ENCODE assay signal across 20 cellular contexts in genomic region chr18:46727177-46727576, GRCh38. TPM values are rescaled to one million over a fixed set of nuclear protein-coding genes. Genes with fewer than 3 reads are reported as not detected.
A peak's percentile ranks its signal among the peaks of the same experiment; 100 is the strongest.
DNase-seq lines count a peak whose midpoint lies in the region; ATAC-seq and TF ChIP-seq lines count a peak whose summit lies in the region.
"Had no signal": no experiment of that assay in that cellular context is flagged by ENCODE, and none has a peak within 500 bp of the region (broad histone marks: within the 10 kb centered on the region; RNA-seq: fewer than 3 reads in every experiment).

No MANE protein-coding gene starts in this region.

- H3K79me1 ChIP-seq in neuronal stem cell (ENCODE audit: low read depth, low read length) = no peaks in the 10 kb centered on the region

- no peak for TF ChIP-seq CTCF in endodermal cell (conservative IDR thresholded peaks at IDR 0.05)
- no peak for TF ChIP-seq CTCF in suprapubic skin (IDR thresholded peaks at IDR 0.05)

- H3K36me3 ChIP-seq in endodermal cell (ENCODE audit: control insufficient read depth, insufficient read depth, low read length) (no peaks in the 10 kb centered on the region), suprapubic skin (no peaks in the 10 kb centered on the region), neuronal stem cell (replicated peaks in 1 of 2; ENCODE audit: control insufficient read depth in 2 of 2, insufficient read depth in 2 of 2, low read length in 2 of 2) (no peaks in the 10 kb centered on the region)

- TF ChIP-seq POLR2A in suprapubic skin (IDR thresholded peaks at IDR 0.05) = no peak

- H3K23ac ChIP-seq in neuronal stem cell (ENCODE audit: low read depth, low read length, poor library complexity) = no peak overlapping the region

- H3K4me3 ChIP-seq in endodermal cell (ENCODE audit: low read length) = no peak overlapping the region
- no peak overlapping the region for H3K4me3 ChIP-seq in suprapubic skin
- H3K4me3 ChIP-seq in neuronal stem cell (ENCODE audit: low read length in 2 of 2) = no peak overlapping the region
- H3K4me3 ChIP-seq: A549, GM12878, GM23248 had no signal

- H3K9me3 ChIP-seq in endodermal cell (ENCODE audit: control insufficient read depth, low read length) (peaks cover 13% of the 10 kb centered on the region), suprapubic skin (peaks cover 16% of the 10 kb centered on the region), neuronal stem cell (replicated peaks in 1 of 2; ENCODE audit: control insufficient read depth in 2 of 2, insufficient read depth in 1 of 2, low read depth in 1 of 2, low read length in 2 of 2) (peaks cover 4 to 13% of the 10 kb centered on the region in 2 donors)

- no peaks in the 10 kb centered on the region for H3K4me1 Mint-ChIP-seq in endodermal cell
- H3K4me1 Mint-ChIP-seq in stimulated activated naive B cell treated with anti-CD40 and anti-IgM and Interleukin-4, amounts not matched to agents 10 μg/mL and 1 μg/mL and 100 μg/mL, for 72 hours = no peaks in the 10 kb centered on the region
- H3K4me1 Mint-ChIP-seq: CD4-positive, alpha-beta memory T cell had no signal

- H3K4me1 ChIP-seq in endodermal cell (ENCODE audit: control insufficient read depth, insufficient read depth, low read length) (no peaks in the 10 kb centered on the region), suprapubic skin (no peaks in the 10 kb centered on the region), neuronal stem cell (ENCODE audit: control insufficient read depth in 2 of 2, insufficient read depth in 1 of 2, low read depth in 1 of 2, low read length in 2 of 2) (peaks cover 0 to 2% of the 10 kb centered on the region in 2 donors)
- H3K4me1 ChIP-seq: A549 had no signal

- H3K9me3 Mint-ChIP-seq in endodermal cell = peaks cover 30% of the 10 kb centered on the region
- H3K9me3 Mint-ChIP-seq in stimulated activated naive B cell treated with anti-CD40 and anti-IgM and Interleukin-4, amounts not matched to agents 10 μg/mL and 1 μg/mL and 100 μg/mL, for 72 hours = peaks cover 16 to 22% of the 10 kb centered on the region in 2 donors

- H2AFZ ChIP-seq in neuronal stem cell (ENCODE audit: low read length) = no peak overlapping the region
- H2AFZ ChIP-seq: GM23248 had no signal

- WGBS in endodermal cell (ENCODE audit: insufficient coverage in 1 of 2, insufficient read length in 1 of 2), 2 experiments = 100% methylated on average over 1 of the region's 1 CpG
- 71% methylated on average over 1 of the region's 1 CpG for WGBS in suprapubic skin
- no CpG with 5 or more reads among the region's 1 CpG for WGBS in neuronal stem cell (ENCODE audit: extremely low coverage in 2 of 2, insufficient read length in 2 of 2, insufficient replicate concordance in 1 of 2), 2 donors

- H3K9ac ChIP-seq in endodermal cell (ENCODE audit: extremely low read depth, low read length, poor library complexity, severe bottlenecking) (no peak overlapping the region), neuronal stem cell (ENCODE audit: low read depth, low read length, poor library complexity) (no peak overlapping the region)
- H3K9ac ChIP-seq: GM23248 had no signal

- intact Hi-C loops in posterior vena cava (cut with DNase I) = no loop called here

- no peak overlapping the region for H2BK120ac ChIP-seq in neuronal stem cell (ENCODE audit: low read depth, low read length)

- H2BK12ac ChIP-seq in neuronal stem cell (ENCODE audit: low read length) = no peak overlapping the region

- no peak overlapping the region for H3K27ac Mint-ChIP-seq in endodermal cell
- peak overlapping the region; percentile 42 for H3K27ac Mint-ChIP-seq in stimulated activated naive B cell treated with anti-CD40 and anti-IgM and Interleukin-4, amounts not matched to agents 10 μg/mL and 1 μg/mL and 100 μg/mL, for 72 hours
- H3K27ac Mint-ChIP-seq: CD4-positive, alpha-beta memory T cell had no signal

- no peak overlapping the region for H3K14ac ChIP-seq in neuronal stem cell (ENCODE audit: low read length)

- no peak overlapping the region for H3K4me3 Mint-ChIP-seq in endodermal cell
- H3K4me3 Mint-ChIP-seq in stimulated activated naive B cell treated with anti-CD40 and anti-IgM and Interleukin-4, amounts not matched to agents 10 μg/mL and 1 μg/mL and 100 μg/mL, for 72 hours = no peak overlapping the region
- H3K4me3 Mint-ChIP-seq: CD4-positive, alpha-beta memory T cell had no signal

- H2BK15ac ChIP-seq in neuronal stem cell (ENCODE audit: low read length) = no peak overlapping the region

- DNase-seq in G401 (ENCODE audit: low spot score) = peak; percentile 72
- DNase-seq in endodermal cell = peak; percentile 1
- peak; percentile 16 for DNase-seq in posterior vena cava (ENCODE audit: low spot score)
- no peak for DNase-seq in stimulated activated naive B cell treated with anti-CD40 and anti-IgM and Interleukin-4, amounts not matched to agents 10 μg/mL and 1 μg/mL and 100 μg/mL, for 72 hours
- DNase-seq in suprapubic skin (ENCODE audit: low spot score in 2 of 2) = no peak
- DNase-seq in neuronal stem cell (ENCODE audit: low spot score) = no peak
- DNase-seq: 8988T; Calu3; CD4-positive, alpha-beta memory T cell; COR-L47; DMS53; DND-41; GDM1; GM23248; H7; HCEC 1CT had no signal

- no peak overlapping the region for H4K91ac ChIP-seq in neuronal stem cell (ENCODE audit: low read depth, low read length, poor library complexity)

- H3K27me3 Mint-ChIP-seq in endodermal cell (ENCODE audit: insufficient read depth) = peaks cover 2% of the 10 kb centered on the region
- H3K27me3 Mint-ChIP-seq in stimulated activated naive B cell treated with anti-CD40 and anti-IgM and Interleukin-4, amounts not matched to agents 10 μg/mL and 1 μg/mL and 100 μg/mL, for 72 hours = peaks cover 0 to 6% of the 10 kb centered on the region in 2 donors

- H3K36me3 Mint-ChIP-seq in endodermal cell (ENCODE audit: low read depth) = no peaks in the 10 kb centered on the region
- H3K36me3 Mint-ChIP-seq in stimulated activated naive B cell treated with anti-CD40 and anti-IgM and Interleukin-4, amounts not matched to agents 10 μg/mL and 1 μg/mL and 100 μg/mL, for 72 hours = peaks cover 0 to 3% of the 10 kb centered on the region in 2 donors
- H3K36me3 Mint-ChIP-seq: CD4-positive, alpha-beta memory T cell had no signal

- H3K18ac ChIP-seq in neuronal stem cell (ENCODE audit: low read length) = no peak overlapping the region

- no peak overlapping the region for H3K4ac ChIP-seq in neuronal stem cell (ENCODE audit: low read length)

- ATAC-seq in stimulated activated naive B cell treated with anti-CD40 and anti-IgM and Interleukin-4, amounts not matched to agents 10 μg/mL and 1 μg/mL and 100 μg/mL, for 72 hours (replicated peaks) = no peak
- no peak for ATAC-seq in HG03442 (IDR thresholded peaks at IDR 0.05; ENCODE audit: unreplicated experiment)
- ATAC-seq: A549, GM12878 had no signal

- no peak overlapping the region for H2AK5ac ChIP-seq in neuronal stem cell (ENCODE audit: low read depth, low read length)

- H2BK5ac ChIP-seq in neuronal stem cell (ENCODE audit: low read length) = no peak overlapping the region

- no peak overlapping the region for H3K4me2 ChIP-seq in neuronal stem cell (ENCODE audit: insufficient read depth, low read length, poor library complexity, severe bottlenecking)
- H3K4me2 ChIP-seq: A549 had no signal

- in situ Hi-C loops in G401 (cut with HindIII; ENCODE audit: low sequenced_read_pairs) = no loop called here

- no peak overlapping the region for H3K27ac ChIP-seq in endodermal cell (ENCODE audit: low read depth, low read length)
- no peak overlapping the region for H3K27ac ChIP-seq in suprapubic skin
- no peak overlapping the region for H3K27ac ChIP-seq in neuronal stem cell (replicated peaks; ENCODE audit: low read length)
- H3K27ac ChIP-seq: A549, GM23248 had no signal

- H3K27me3 ChIP-seq in endodermal cell (ENCODE audit: control insufficient read depth, insufficient read depth, low read length, poor library complexity, severe bottlenecking) = no peaks in the 10 kb centered on the region
- H3K27me3 ChIP-seq in suprapubic skin = no peaks in the 10 kb centered on the region
- H3K27me3 ChIP-seq in neuronal stem cell (ENCODE audit: control insufficient read depth in 3 of 3, insufficient read depth in 3 of 3, low read depth in 1 of 3, low read length in 3 of 3) = no peaks in the 10 kb centered on the region

- no peak for TF ChIP-seq EP300 in suprapubic skin (IDR thresholded peaks at IDR 0.05)

- no peak overlapping the region for H4K8ac ChIP-seq in neuronal stem cell (ENCODE audit: low read depth, low read length)

RNA-seq across cellular contexts. Expression of gene ST8SIA5, which starts 29.7 kb away (rescaled TPM):
- total RNA-seq in G401 (2014; rRNA removed; shearing (Covaris generic)) = not detected in 2 replicates
- total RNA-seq in endodermal cell (under 1 TPM; 0.24 to 0.73 TPM), posterior vena cava (under 1 TPM; 0.14 to 0.42 TPM), suprapubic skin (not detected)
- 0.64 TPM for polyA plus RNA-seq in endodermal cell (2013, experiment 1 of 2)
- polyA plus RNA-seq in endodermal cell (2013, experiment 2 of 2) = 0.46 TPM
- polyA plus RNA-seq in neuronal stem cell (2013, experiment 1 of 2) = 0.13 TPM
- 0.08 TPM for polyA plus RNA-seq in neuronal stem cell (2013, experiment 2 of 2)
- total RNA-seq: Calu3; CD4-positive, alpha-beta memory T cell; GM23248 had no signal
- polyA plus RNA-seq: A549; BJ; CD4-positive, alpha-beta memory T cell; GM23248 had no signal

Comparison
In these comparisons a context has a peak if more than half of its experiments do, and no peak if none do; other contexts are left out.
1. DNase-seq: peak in G401 (single experiment), endodermal cell (single experiment) and posterior vena cava (single experiment); none in stimulated activated naive B cell treated with anti-CD40 and anti-IgM and Interleukin-4, amounts not matched to agents 10 μg/mL and 1 μg/mL and 100 μg/mL, for 72 hours (single experiment), suprapubic skin (0 of 2) and neuronal stem cell (single experiment).